Comparison of ENCODE assay signal across 8 cellular contexts in the genomic region with DNA sequence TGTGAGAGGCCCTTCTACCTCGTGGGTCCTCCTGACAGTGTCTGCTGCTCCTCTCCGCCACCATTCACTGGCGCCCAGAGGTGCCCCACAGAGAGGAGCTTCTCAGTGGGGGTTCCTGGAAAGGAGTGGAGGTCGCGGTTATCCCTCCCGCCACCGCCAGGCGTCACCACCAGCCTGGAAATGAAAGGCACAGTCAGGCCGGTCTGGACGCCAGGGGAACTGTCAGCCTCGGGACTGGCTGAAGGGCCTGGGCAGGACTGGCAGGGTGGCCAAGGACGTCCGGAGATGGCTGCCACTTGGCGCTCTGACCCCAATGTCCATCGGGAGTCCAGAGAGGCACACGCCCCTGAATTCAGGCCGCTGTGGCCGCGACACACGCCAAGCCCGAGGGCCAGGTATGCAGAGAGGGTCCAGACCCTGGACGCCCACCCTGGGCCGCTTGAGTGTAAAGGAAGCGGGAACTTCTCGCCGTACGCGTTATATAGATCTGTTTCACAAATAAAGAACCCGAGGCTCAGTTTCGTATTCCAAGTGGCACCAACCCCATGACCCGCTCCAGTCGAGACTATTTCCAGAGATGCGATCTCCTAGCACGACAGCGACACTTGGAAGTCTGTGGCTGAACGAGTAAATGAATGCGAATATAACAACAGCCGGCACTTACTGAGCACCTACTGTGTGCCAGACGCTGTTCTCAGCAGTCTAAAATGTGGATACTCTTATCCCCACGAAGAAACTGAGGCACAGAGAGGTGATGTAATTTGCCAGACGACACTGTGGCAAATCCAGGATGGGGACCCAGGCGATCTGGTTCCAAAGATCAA. TPM values are rescaled to one million over a fixed set of nuclear protein-coding genes. Genes with fewer than 3 reads are reported as not detected.
A peak's percentile ranks its signal among the peaks of the same experiment; 100 is the strongest.
DNase-seq lines count a peak whose midpoint lies in the region; TF ChIP-seq lines count a peak whose summit lies in the region.

No MANE protein-coding gene starts in this region.

- no peak overlapping the region for H3K27ac Mint-ChIP-seq in activated naive CD4-positive, alpha-beta T cell treated with anti-CD3 and anti-CD28 coated beads, Interleukin-2, amount 50 U/mL, for 24 hours

- no peaks in the 10 kb centered on the region for H3K36me3 ChIP-seq in ovary
- no peaks in the 10 kb centered on the region for H3K36me3 ChIP-seq in testis (ENCODE audit: low read depth, missing control alignments)

- DNase-seq in NCI-H1417 (lab: John Stamatoyannopoulos, UW) (peak; percentile 54 to 70 (median 68)), NCI-H1417 treated with DMSO at 0.1 percent for 48 hours (lab: John Stamatoyannopoulos, UW) (no peak), SKM-1 (lab: John Stamatoyannopoulos, UW; ENCODE audit: unreplicated experiment) (peak; percentile 69), head of caudate nucleus (peak; percentile 79 to 96 (median 89)), ovary (peak; percentile 86 to 93 (median 92)), testis (peak; percentile 95)

- peak overlapping the region; percentile 61 for H3K4me3 Mint-ChIP-seq in activated naive CD4-positive, alpha-beta T cell treated with anti-CD3 and anti-CD28 coated beads, Interleukin-2, amount 50 U/mL, for 24 hours

- peaks cover 14% of the 10 kb centered on the region for H3K4me1 Mint-ChIP-seq in activated naive CD4-positive, alpha-beta T cell treated with anti-CD3 and anti-CD28 coated beads, Interleukin-2, amount 50 U/mL, for 24 hours

- H3K27ac ChIP-seq in ovary (peak overlapping the region in 1 of 2 donors; percentile 59), testis (peak overlapping the region; percentile 70 to 84)

- H3K27me3 Mint-ChIP-seq in activated naive CD4-positive, alpha-beta T cell treated with anti-CD3 and anti-CD28 coated beads, Interleukin-2, amount 50 U/mL, for 24 hours, result peaks cover 1% of the 10 kb centered on the region

- no peaks in the 10 kb centered on the region for H3K36me3 Mint-ChIP-seq in activated naive CD4-positive, alpha-beta T cell treated with anti-CD3 and anti-CD28 coated beads, Interleukin-2, amount 50 U/mL, for 24 hours

- TF ChIP-seq CTCF in LNCAP (IDR thresholded peaks at IDR 0.05) (peak; percentile 94), ovary (IDR thresholded peaks at IDR 0.05) (peak; percentile 80 to 100 (median 98)), testis (IDR thresholded peaks at IDR 0.05) (peak; percentile 97 to 99 (median 97))

- WGBS in ovary, 3 donors, result 11 to 16% (median 12%) methylated on average over 40 to 42 of the region's 42 CpGs
- WGBS in testis, 2 donors, result 8 to 24% methylated on average over 9 to 38 of the region's 42 CpGs

- peaks cover 2% of the 10 kb centered on the region for H3K4me1 ChIP-seq in ovary (ENCODE audit: insufficient read depth)
- H3K4me1 ChIP-seq in testis, result peaks cover 36% of the 10 kb centered on the region

- TF ChIP-seq POLR2A in ovary (IDR thresholded peaks at IDR 0.05) (no peak), testis (IDR thresholded peaks at IDR 0.05) (no peak)

- H3K9me3 ChIP-seq in ovary, result no peaks in the 10 kb centered on the region
- H3K9me3 ChIP-seq in testis, result no peaks in the 10 kb centered on the region

- TF ChIP-seq EP300 in ovary (IDR thresholded peaks at IDR 0.05), result no peak

- H3K4me3 ChIP-seq in ovary, result peak overlapping the region; percentile 29
- H3K4me3 ChIP-seq in testis, result peak overlapping the region; percentile 39 to 52

- intact Hi-C loops in head of caudate nucleus (cut with DNase I) (loop anchor here (2.0 kb wide), 1 partner anchor 127 kb away; no protein-coding TSS in a partner anchor), ovary (cut with DNase I) (loop anchor here (1.0 to 10.0 kb wide), 5 partner anchors 127 to 429 kb away; a partner anchor contains a TSS), testis (cut with DNase I; ENCODE audit: low total_unique reads) (loop anchor here (5.0 kb wide), 1 partner anchor 279 kb away; a partner anchor contains a TSS)

- no peaks in the 10 kb centered on the region for H3K9me3 Mint-ChIP-seq in activated naive CD4-positive, alpha-beta T cell treated with anti-CD3 and anti-CD28 coated beads, Interleukin-2, amount 50 U/mL, for 24 hours

- H3K27me3 ChIP-seq in ovary (no peaks in the 10 kb centered on the region), testis (no peaks in the 10 kb centered on the region)

RNA-seq across cellular contexts. Expression of a gene that starts 7.6 kb away (rescaled TPM):
- total RNA-seq in ovary (10 to 100 TPM in 4 of 7 donors, 1 to 10 TPM in 3; 1.2 to 26.0 (median 10.7) TPM), testis (1 to 10 TPM; 4.1 to 5.6 TPM)
- polyA plus RNA-seq in ovary (10 to 100 TPM in 1 of 2 donors, 1 to 10 TPM in 1; 7.1 to 16.6 TPM), testis (ENCODE audit: insufficient read depth, low read depth, low replicate concordance) (5.8 TPM)
